ENCODE assay signal across 32 cellular contexts in the genomic region with DNA sequence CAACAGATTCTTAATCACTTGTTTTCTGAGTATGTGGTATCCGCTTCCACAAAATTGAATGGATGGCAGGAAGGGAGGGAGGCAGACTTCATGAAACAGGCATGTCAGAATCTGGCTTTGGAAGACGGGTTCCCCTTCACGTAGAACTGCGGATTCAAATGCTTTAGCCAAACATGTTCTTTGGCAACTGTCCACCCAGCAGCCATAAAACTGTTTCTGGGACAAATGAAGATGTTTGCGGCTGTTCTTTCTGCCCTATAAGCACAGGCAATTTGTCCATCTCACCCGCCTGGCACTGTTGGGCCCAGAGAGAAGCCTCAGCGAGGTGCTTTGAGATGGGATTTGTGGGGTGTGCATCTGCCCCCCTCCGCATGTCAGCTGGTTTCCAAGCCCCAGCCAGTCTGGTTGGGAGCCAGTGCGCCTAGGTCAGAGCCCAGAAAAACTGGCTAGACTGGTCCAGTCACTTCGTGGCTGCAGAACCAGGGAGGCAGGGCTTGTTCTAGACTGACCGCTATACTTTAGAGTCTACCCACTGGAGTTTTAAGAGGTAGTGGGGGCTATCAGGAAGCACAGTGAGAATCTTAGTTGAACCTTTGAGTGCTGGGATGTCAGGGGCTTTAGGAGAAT. TPM values are rescaled to one million over a fixed set of nuclear protein-coding genes. Genes with fewer than 3 reads are reported as not detected.
DNase-seq lines count a peak whose midpoint lies in the region; ATAC-seq and TF ChIP-seq lines count a peak whose summit lies in the region.
"Had no signal": no experiment of that assay in that cellular context is flagged by ENCODE, and none has a peak within 500 bp of the region (broad histone marks: within the 10 kb centered on the region; RNA-seq: fewer than 3 reads in every experiment).

No MANE protein-coding gene starts in this region.

- H3K27ac ChIP-seq in GM23338 (ENCODE audit: low read depth) (no peak overlapping the region), VCaP (peak overlapping the region; percentile 70), trophoblast cell (ENCODE audit: low read depth, low read length) (no peak overlapping the region), spleen (no peak overlapping the region)
- H3K27ac ChIP-seq: HL-60, right atrium auricular region had no signal

- no peaks in the 10 kb centered on the region for H3K36me3 ChIP-seq in GM23338 (ENCODE audit: insufficient read depth)
- no peaks in the 10 kb centered on the region for H3K36me3 ChIP-seq in trophoblast cell (ENCODE audit: control insufficient read depth in 1 of 2, insufficient read depth in 2 of 2, low read length in 2 of 2)
- no peaks in the 10 kb centered on the region for H3K36me3 ChIP-seq in spleen
- H3K36me3 ChIP-seq: right atrium auricular region had no signal

- no peak overlapping the region for H3K18ac ChIP-seq in trophoblast cell (ENCODE audit: low read length)

- H3K79me2 ChIP-seq in GM23338 (replicated peaks; ENCODE audit: insufficient read depth) = no peaks in the 10 kb centered on the region
- no peaks in the 10 kb centered on the region for H3K79me2 ChIP-seq in trophoblast cell (ENCODE audit: control insufficient read depth, insufficient read depth, low read length, poor library complexity)

- H2BK12ac ChIP-seq in trophoblast cell (ENCODE audit: low read length) = no peak overlapping the region

- no peak overlapping the region for H2AFZ ChIP-seq in GM23338
- H2AFZ ChIP-seq in trophoblast cell (ENCODE audit: insufficient read depth, low read length, poor library complexity) = no peak overlapping the region

- H4K91ac ChIP-seq in trophoblast cell (ENCODE audit: low read depth, low read length) = no peak overlapping the region

- H2BK120ac ChIP-seq in trophoblast cell (ENCODE audit: insufficient read depth, low read length, poor library complexity) = no peak overlapping the region

- H3F3A ChIP-seq in GM23338 (replicated peaks; ENCODE audit: low read depth) = no peaks in the 10 kb centered on the region

- H4K20me1 ChIP-seq in GM23338 (replicated peaks; ENCODE audit: insufficient read depth) = peaks cover 8% of the 10 kb centered on the region; the same call in 1 of the 2 replicates

- H3K4me2 ChIP-seq in GM23338 (no peak overlapping the region), trophoblast cell (ENCODE audit: low read length) (no peak overlapping the region)

- H3K4ac ChIP-seq in trophoblast cell (ENCODE audit: low read depth, low read length) = no peak overlapping the region

- H3K4me1 ChIP-seq in GM23338 (ENCODE audit: insufficient read depth) = peaks cover 29% of the 10 kb centered on the region
- H3K4me1 ChIP-seq in trophoblast cell (ENCODE audit: control insufficient read depth in 1 of 2, insufficient read depth in 2 of 2, low read length in 2 of 2) = peaks cover 0 to 5% of the 10 kb centered on the region in 2 experiments
- H3K4me1 ChIP-seq in spleen = peaks cover under 1 to 4% (median 3%) of the 10 kb centered on the region in 6 donors

- no peak overlapping the region for H3K4me3 ChIP-seq in GM23338
- H3K4me3 ChIP-seq in trophoblast cell (ENCODE audit: low read depth, low read length) = no peak overlapping the region
- H3K4me3 ChIP-seq in spleen = no peak overlapping the region
- H3K4me3 ChIP-seq: GM12878, right atrium auricular region had no signal

- no peak overlapping the region for H4K12ac ChIP-seq in trophoblast cell (ENCODE audit: low read depth, low read length)

- TF ChIP-seq CTCF in GM23338 (conservative IDR thresholded peaks at IDR 0.05; ENCODE audit: low read depth in 2 of 2) (no peak), VCaP (conservative IDR thresholded peaks at IDR 0.05) (no peak), spleen (IDR thresholded peaks at IDR 0.05 in 8 of 11, conservative IDR thresholded peaks at IDR 0.05 in 3 of 11) (no peak)

- H2AK5ac ChIP-seq in trophoblast cell (ENCODE audit: low read length) = no peak overlapping the region

- no peak overlapping the region for H3K27ac Mint-ChIP-seq in GM23338
- H3K27ac Mint-ChIP-seq: brain, natural killer cell had no signal

- no peak overlapping the region for H3K23ac ChIP-seq in trophoblast cell (ENCODE audit: low read length)

- intact Hi-C loops in spleen (cut with DNase I; ENCODE audit: low total_unique reads) = no loop called here

- no peak overlapping the region for H3K14ac ChIP-seq in trophoblast cell (ENCODE audit: low read length)

- H3K9me2 ChIP-seq in GM23338 (ENCODE audit: insufficient read depth) = no peaks in the 10 kb centered on the region

- H2BK5ac ChIP-seq in trophoblast cell (ENCODE audit: low read depth, low read length, poor library complexity) = no peak overlapping the region

- no peak for TF ChIP-seq POLR2A in spleen (IDR thresholded peaks at IDR 0.05)

- H4K8ac ChIP-seq in trophoblast cell (ENCODE audit: low read depth, low read length) = no peak overlapping the region

- H3K27me3 ChIP-seq in GM23338 (ENCODE audit: insufficient read depth) (peaks cover 27% of the 10 kb centered on the region), trophoblast cell (ENCODE audit: insufficient read depth, low read length) (peaks cover 2% of the 10 kb centered on the region), spleen (replicated peaks in 1 of 7) (peaks cover 0 to 98% (median 6%) of the 10 kb centered on the region in 7 donors)

- no peaks in the 10 kb centered on the region for H3K79me1 ChIP-seq in trophoblast cell (ENCODE audit: low read length)

- DNase-seq in DMS153 (lab: John Stamatoyannopoulos, UW) (peak; percentile 57), GM23338 (ENCODE audit: low spot score) (no peak), trophoblast cell (peak; percentile 33 to 72), spleen (no peak), NAMALWA (ENCODE audit: low spot score) (no peak)
- no peak for DNase-seq in activated naive CD4-positive, alpha-beta T cell (lab: John Stamatoyannopoulos, UW)
- DNase-seq: activated gamma-delta T cell; activated T-cell treated with anti-CD3 and anti-CD28 coated beads, Interleukin-2, amount 50 U/mL, for 1 hour; CD4-positive, CD25-positive, alpha-beta regulatory T cell; effector memory CD4-positive, alpha-beta T cell; HCEC 1CT; midbrain; natural killer cell; NCI-H1092; NCI-H2029; stimulated activated CD4-positive, alpha-beta T cell treated with anti-CD3 and anti-CD28 coated beads, Interleukin-4, amount 100 ng/mL, for 4 hours; stimulated activated naive CD4-positive, alpha-beta T cell had no signal

- ATAC-seq in GM23338 = peak; percentile 7; the same call in 2 of the 3 replicates
- no peak for ATAC-seq in GM19023 (IDR thresholded peaks at IDR 0.05; ENCODE audit: unreplicated experiment)
- ATAC-seq: GM12878, HepG2, natural killer cell had no signal

- H3K9me3 Mint-ChIP-seq in GM23338 = no peaks in the 10 kb centered on the region
- H3K9me3 Mint-ChIP-seq: brain, natural killer cell had no signal

- WGBS in trophoblast cell (ENCODE audit: extremely low coverage, insufficient coverage, insufficient read length) = no CpG with 5 or more reads among the region's 11 CpGs
- 62 to 80% (median 77%) methylated on average over 11 of the region's 11 CpGs for WGBS in spleen, 5 donors

- H3K4me3 Mint-ChIP-seq in GM23338 = no peak overlapping the region
- H3K4me3 Mint-ChIP-seq: brain; CD4-positive, CD25-positive, alpha-beta regulatory T cell; natural killer cell had no signal

- H3K9ac ChIP-seq in trophoblast cell (ENCODE audit: low read length) = no peak overlapping the region

- H3K27me3 Mint-ChIP-seq in GM23338 (ENCODE audit: insufficient read depth, low read depth, poor library complexity) = peaks cover 28% of the 10 kb centered on the region

- H3K4me1 Mint-ChIP-seq in GM23338 = peaks cover 51% of the 10 kb centered on the region

- H3K36me3 Mint-ChIP-seq in GM23338 (ENCODE audit: low read depth) = no peaks in the 10 kb centered on the region; the same call in 2 of the 3 replicates
- H3K36me3 Mint-ChIP-seq: brain; CD4-positive, CD25-positive, alpha-beta regulatory T cell; natural killer cell had no signal

- no peaks in the 10 kb centered on the region for H3K9me3 ChIP-seq in trophoblast cell (ENCODE audit: insufficient read depth, low read depth, low read length)
- no peaks in the 10 kb centered on the region for H3K9me3 ChIP-seq in spleen
- H3K9me3 ChIP-seq: right atrium auricular region had no signal

TF ChIP-seq in GM23338, 12 proteins besides CTCF, POLR2A, EP300 and RAD21 (continues in another document):
- TF ChIP-seq ZNF331 (CRISPR knock-in tag; IDR thresholded peaks at IDR 0.05; ENCODE audit: low read depth) (no peak), EZH2phosphoT487 (IDR thresholded peaks at IDR 0.05; ENCODE audit: unreplicated experiment) (no peak), EZH2 (IDR thresholded peaks at IDR 0.05; ENCODE audit: low read depth, unreplicated experiment) (no peak)
- TF ChIP-seq, protein P1, sequence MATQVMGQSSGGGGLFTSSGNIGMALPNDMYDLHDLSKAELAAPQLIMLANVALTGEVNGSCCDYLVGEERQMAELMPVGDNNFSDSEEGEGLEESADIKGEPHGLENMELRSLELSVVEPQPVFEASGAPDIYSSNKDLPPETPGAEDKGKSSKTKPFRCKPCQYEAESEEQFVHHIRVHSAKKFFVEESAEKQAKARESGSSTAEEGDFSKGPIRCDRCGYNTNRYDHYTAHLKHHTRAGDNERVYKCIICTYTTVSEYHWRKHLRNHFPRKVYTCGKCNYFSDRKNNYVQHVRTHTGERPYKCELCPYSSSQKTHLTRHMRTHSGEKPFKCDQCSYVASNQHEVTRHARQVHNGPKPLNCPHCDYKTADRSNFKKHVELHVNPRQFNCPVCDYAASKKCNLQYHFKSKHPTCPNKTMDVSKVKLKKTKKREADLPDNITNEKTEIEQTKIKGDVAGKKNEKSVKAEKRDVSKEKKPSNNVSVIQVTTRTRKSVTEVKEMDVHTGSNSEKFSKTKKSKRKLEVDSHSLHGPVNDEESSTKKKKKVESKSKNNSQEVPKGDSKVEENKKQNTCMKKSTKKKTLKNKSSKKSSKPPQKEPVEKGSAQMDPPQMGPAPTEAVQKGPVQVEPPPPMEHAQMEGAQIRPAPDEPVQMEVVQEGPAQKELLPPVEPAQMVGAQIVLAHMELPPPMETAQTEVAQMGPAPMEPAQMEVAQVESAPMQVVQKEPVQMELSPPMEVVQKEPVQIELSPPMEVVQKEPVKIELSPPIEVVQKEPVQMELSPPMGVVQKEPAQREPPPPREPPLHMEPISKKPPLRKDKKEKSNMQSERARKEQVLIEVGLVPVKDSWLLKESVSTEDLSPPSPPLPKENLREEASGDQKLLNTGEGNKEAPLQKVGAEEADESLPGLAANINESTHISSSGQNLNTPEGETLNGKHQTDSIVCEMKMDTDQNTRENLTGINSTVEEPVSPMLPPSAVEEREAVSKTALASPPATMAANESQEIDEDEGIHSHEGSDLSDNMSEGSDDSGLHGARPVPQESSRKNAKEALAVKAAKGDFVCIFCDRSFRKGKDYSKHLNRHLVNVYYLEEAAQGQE (IDR thresholded peaks at IDR 0.05; ENCODE audit: unreplicated experiment) = no peak

RNA-seq across cellular contexts. Expression of a gene that starts 6.3 kb away (rescaled TPM):
- 0.70 and 0.76 TPM in 2 replicates for total RNA-seq in GM23338 (2014; rRNA removed; shearing (Covaris generic))
- 0.09 and 0.19 TPM in 2 replicates for polyA plus RNA-seq in GM23338 (2016; fragmentation: Nextera tagmentation; extraction: Ambion mirVana)
- 0.04 and 0.14 TPM in 2 replicates for polyA plus RNA-seq in trophoblast cell (2013)
- not detected for total RNA-seq in spleen
- polyA plus RNA-seq in spleen = under 1 TPM in 1 of 3 donors, not detected in 2; 0.22 TPM
- total RNA-seq: CD4-positive, CD25-positive, alpha-beta regulatory T cell; glomerular endothelial cell; HepG2; liver; natural killer cell; osteocyte; right atrium auricular region; RPMI7951; T-helper 1 cell treated with Interleukin-12 subunit alpha and Interleukin-12 subunit beta and Interleukin-4 antibody, amounts not matched to agents 30 ng/mL and 1 ng/mL, for 36 hours had no signal
- polyA plus RNA-seq: AG04450; CD4-positive, CD25-positive, alpha-beta regulatory T cell; GM12878; HepG2; keratinocyte; liver had no signal

RNA-seq across cellular contexts. Expression of a gene that starts 54.3 kb away (rescaled TPM):
- 0.14 TPM in 1 of 2 replicates, not detected in the other for total RNA-seq in GM23338 (2014; rRNA removed; shearing (Covaris generic))
- polyA plus RNA-seq in GM23338 (2016; fragmentation: Nextera tagmentation; extraction: Ambion mirVana) (not detected in 2 replicates), spleen (not detected)
- polyA plus RNA-seq in trophoblast cell (2013) = not detected in 2 replicates
- not detected for total RNA-seq in spleen
- total RNA-seq: CD4-positive, CD25-positive, alpha-beta regulatory T cell; glomerular endothelial cell; GM12878; HepG2; liver; natural killer cell; osteocyte; right atrium auricular region; RPMI7951; T-helper 1 cell treated with Interleukin-12 subunit alpha and Interleukin-12 subunit beta and Interleukin-4 antibody, amounts not matched to agents 30 ng/mL and 1 ng/mL, for 36 hours had no signal
- polyA plus RNA-seq: AG04450; CD4-positive, CD25-positive, alpha-beta regulatory T cell; esophagus; GM12878; HepG2; keratinocyte; liver had no signal

Comparison
In these comparisons a context has a peak if more than half of its experiments do, and no peak if none do; other contexts are left out.
1. DNase-seq: peak in DMS153 (single experiment) and trophoblast cell (2 of 2); none in GM23338 (single experiment), spleen (single experiment), activated naive CD4-positive, alpha-beta T cell (0 of 4) and NAMALWA (single experiment).